ENCODE assay signal across 29 cellular contexts in genomic region chr17:2931901-2932300, GRCh38.
A peak's percentile ranks its signal among the peaks of the same experiment; 100 is the strongest.
DNase-seq lines count a peak whose midpoint lies in the region; ATAC-seq and TF ChIP-seq lines count a peak whose summit lies in the region.
"Had no signal": no experiment of that assay in that cellular context is flagged by ENCODE, and none has a peak within 500 bp of the region (broad histone marks: within the 10 kb centered on the region; RNA-seq: fewer than 3 reads in every experiment).

No MANE protein-coding gene starts in this region.

- TF ChIP-seq POLR2A in lower leg skin (IDR thresholded peaks at IDR 0.05): no peak
- no peak for TF ChIP-seq POLR2A in suprapubic skin (IDR thresholded peaks at IDR 0.05)

- H3K27ac Mint-ChIP-seq in GM23338 (no peak overlapping the region), endothelial cell (ENCODE audit: unreplicated experiment) (peak overlapping the region; percentile 25), neural progenitor cell (peak overlapping the region; percentile 72)
- H3K27ac Mint-ChIP-seq: activated naive CD4-positive, alpha-beta T cell treated with anti-CD3 and anti-CD28 coated beads for 36 hours; activated T-helper 1 cell treated with anti-CD3 and anti-CD28 coated beads, Interleukin-12 subunit alpha, Interleukin-12 subunit beta, Interleukin-2, Interleukin-4 antibody, amounts not matched to agents 30 ng/mL and 10 ng/mL and 1 ng/mL, durations not matched to agents 14 hours and 24 hours and 36 hours had no signal

- 82 to 85% methylated on average over 11 of the region's 11 CpGs for WGBS in lower leg skin, 2 donors
- WGBS in suprapubic skin: 77% methylated on average over 11 of the region's 11 CpGs

- H3K9me3 Mint-ChIP-seq in GM23338 (no peaks in the 10 kb centered on the region), endothelial cell (ENCODE audit: unreplicated experiment) (no peaks in the 10 kb centered on the region), neural progenitor cell (no peaks in the 10 kb centered on the region)
- H3K9me3 Mint-ChIP-seq: activated naive CD4-positive, alpha-beta T cell treated with anti-CD3 and anti-CD28 coated beads for 36 hours; activated T-helper 1 cell treated with anti-CD3 and anti-CD28 coated beads, Interleukin-12 subunit alpha, Interleukin-12 subunit beta, Interleukin-2, Interleukin-4 antibody, amounts not matched to agents 30 ng/mL and 10 ng/mL and 1 ng/mL, durations not matched to agents 14 hours and 24 hours and 36 hours had no signal

- no peak for DNase-seq in GM23338 (ENCODE audit: low spot score)
- DNase-seq in endothelial cell (ENCODE audit: low spot score): no peak
- no peak for DNase-seq in neural progenitor cell (ENCODE audit: low spot score)
- DNase-seq in lower leg skin (ENCODE audit: low spot score in 2 of 2): no peak
- no peak for DNase-seq in suprapubic skin (ENCODE audit: low spot score in 2 of 2)
- DNase-seq: activated CD4-positive, CD25-positive, alpha-beta regulatory T cell; activated naive CD4-positive, alpha-beta T cell treated with anti-CD3 and anti-CD28 coated beads for 36 hours; brain microvascular endothelial cell; DMS79; dorsolateral prefrontal cortex; gastrocnemius medialis; GDM1; GM23248; hippocampal formation; mesenchymal stem cell; NCI-H1048; NCI-H2107; NCI-H446 treated with DMSO at 0.1 percent for 48 hours; NCI-H774; SJCRH30; stimulated activated naive CD4-positive, alpha-beta T cell; T1000; upper lobe of right lung had no signal

- H2AFZ ChIP-seq in GM23338 (no peak overlapping the region), SU-DHL-6 (ENCODE audit: low read depth, low read length, severe bottlenecking) (no peak overlapping the region), neural progenitor cell (replicated peaks) (no peak overlapping the region)
- H2AFZ ChIP-seq: GM23248 had no signal

- H3K27me3 ChIP-seq in GM23338 (ENCODE audit: insufficient read depth): no peaks in the 10 kb centered on the region
- no peaks in the 10 kb centered on the region for H3K27me3 ChIP-seq in SU-DHL-6 (ENCODE audit: low read length)
- no peaks in the 10 kb centered on the region for H3K27me3 ChIP-seq in neural progenitor cell
- H3K27me3 ChIP-seq in suprapubic skin: no peaks in the 10 kb centered on the region
- H3K27me3 ChIP-seq: brain microvascular endothelial cell, dorsolateral prefrontal cortex, gastrocnemius medialis, pancreas, SJCRH30, upper lobe of right lung had no signal

- H3K9me3 ChIP-seq in SU-DHL-6 (ENCODE audit: insufficient read depth, low read length) (no peaks in the 10 kb centered on the region), neural progenitor cell (ENCODE audit: low read depth) (no peaks in the 10 kb centered on the region), suprapubic skin (no peaks in the 10 kb centered on the region)
- H3K9me3 ChIP-seq: gastrocnemius medialis, pancreas, SJCRH30, upper lobe of right lung had no signal

- H3F3A ChIP-seq in GM23338 (replicated peaks; ENCODE audit: low read depth) (peaks cover 6% of the 10 kb centered on the region; the same call in 1 of the 2 replicates), SU-DHL-6 (ENCODE audit: insufficient read depth) (0 out of 2 replicates have a peak, but pooled peaks cover 4% of the 10 kb centered on the region), neural progenitor cell (ENCODE audit: low read depth) (peaks cover 8% of the 10 kb centered on the region)

- no peak for TF ChIP-seq CTCF in GM23338 (conservative IDR thresholded peaks at IDR 0.05; ENCODE audit: low read depth in 2 of 2)
- no peak for TF ChIP-seq CTCF in SU-DHL-6 (IDR thresholded peaks at IDR 0.05; ENCODE audit: insufficient read depth, low read length, poor library complexity, severe bottlenecking)
- TF ChIP-seq CTCF in endothelial cell (IDR thresholded peaks at IDR 0.05; ENCODE audit: unreplicated experiment): no peak
- no peak for TF ChIP-seq CTCF in neural progenitor cell (IDR thresholded peaks at IDR 0.05)
- no peak for TF ChIP-seq CTCF in lower leg skin (IDR thresholded peaks at IDR 0.05)
- TF ChIP-seq CTCF in suprapubic skin (IDR thresholded peaks at IDR 0.05): no peak

- H3K4me1 ChIP-seq in GM23338 (ENCODE audit: insufficient read depth): peaks cover 24% of the 10 kb centered on the region
- peaks cover 18% of the 10 kb centered on the region for H3K4me1 ChIP-seq in neural progenitor cell
- no peaks in the 10 kb centered on the region for H3K4me1 ChIP-seq in suprapubic skin
- H3K4me1 ChIP-seq: gastrocnemius medialis, pancreas, SJCRH30, upper lobe of right lung had no signal

- H3K9ac ChIP-seq in SU-DHL-6 (ENCODE audit: low read length) (peak overlapping the region; percentile 22; the same call in 1 of the 2 replicates), neural progenitor cell (no peak overlapping the region)
- H3K9ac ChIP-seq: GM23248 had no signal

- no peaks in the 10 kb centered on the region for H3K9me2 ChIP-seq in GM23338 (ENCODE audit: insufficient read depth)
- no peaks in the 10 kb centered on the region for H3K9me2 ChIP-seq in SU-DHL-6 (replicated peaks; ENCODE audit: insufficient read depth, low read length)

- H3K4me3 ChIP-seq in GM23338 (no peak overlapping the region), SU-DHL-6 (ENCODE audit: insufficient read depth, low read length, poor library complexity, severe bottlenecking) (no peak overlapping the region), neural progenitor cell (no peak overlapping the region), lower leg skin (ENCODE audit: low read depth, poor library complexity, severe bottlenecking) (no peak overlapping the region), suprapubic skin (no peak overlapping the region)
- H3K4me3 ChIP-seq: dorsolateral prefrontal cortex, gastrocnemius medialis, GM23248, pancreas, SJCRH30, upper lobe of right lung had no signal

- H4K20me1 ChIP-seq in GM23338 (replicated peaks; ENCODE audit: insufficient read depth) (peaks cover 48% of the 10 kb centered on the region; the same call in 1 of the 2 replicates), SU-DHL-6 (ENCODE audit: low read depth, low read length) (no peaks in the 10 kb centered on the region), neural progenitor cell (ENCODE audit: low read depth) (no peaks in the 10 kb centered on the region)

- H3K36me3 ChIP-seq in GM23338 (ENCODE audit: insufficient read depth) (peaks cover 7% of the 10 kb centered on the region; the same call in 1 of the 2 replicates), SU-DHL-6 (ENCODE audit: low read length) (no peaks in the 10 kb centered on the region), neural progenitor cell (no peaks in the 10 kb centered on the region), suprapubic skin (no peaks in the 10 kb centered on the region)
- H3K36me3 ChIP-seq: brain microvascular endothelial cell, gastrocnemius medialis, pancreas, SJCRH30, upper lobe of right lung had no signal

- ATAC-seq in GM23338: no peak; the same call in 2 of the 3 replicates
- no peak for ATAC-seq in HG02642 (IDR thresholded peaks at IDR 0.05; ENCODE audit: poor library complexity, unreplicated experiment)
- no peak for ATAC-seq in HG02973 (IDR thresholded peaks at IDR 0.05; ENCODE audit: unreplicated experiment)
- ATAC-seq: gastrocnemius medialis, upper lobe of right lung had no signal

- H3K79me2 ChIP-seq in GM23338 (replicated peaks; ENCODE audit: insufficient read depth) (peaks cover 40% of the 10 kb centered on the region), SU-DHL-6 (ENCODE audit: insufficient read depth, low read length) (no peaks in the 10 kb centered on the region), neural progenitor cell (ENCODE audit: low read depth) (no peaks in the 10 kb centered on the region)

- intact Hi-C loops in lower leg skin (cut with DNase I; ENCODE audit: low total_unique reads): no loop called here

- H3K4me3 Mint-ChIP-seq in GM23338 (peak overlapping the region; percentile 23), endothelial cell (ENCODE audit: unreplicated experiment) (no peak overlapping the region), neural progenitor cell (no peak overlapping the region)
- H3K4me3 Mint-ChIP-seq: activated naive CD4-positive, alpha-beta T cell treated with anti-CD3 and anti-CD28 coated beads for 36 hours; activated T-helper 1 cell treated with anti-CD3 and anti-CD28 coated beads, Interleukin-12 subunit alpha, Interleukin-12 subunit beta, Interleukin-2, Interleukin-4 antibody, amounts not matched to agents 30 ng/mL and 10 ng/mL and 1 ng/mL, durations not matched to agents 14 hours and 24 hours and 36 hours; CD14-positive monocyte had no signal

- H3K36me3 Mint-ChIP-seq in GM23338 (ENCODE audit: low read depth) (peaks cover 16% of the 10 kb centered on the region), endothelial cell (ENCODE audit: low read depth, unreplicated experiment) (no peaks in the 10 kb centered on the region), neural progenitor cell (no peaks in the 10 kb centered on the region)

- no peak for TF ChIP-seq EP300 in suprapubic skin (IDR thresholded peaks at IDR 0.05)

- H3K27me3 Mint-ChIP-seq in GM23338 (ENCODE audit: insufficient read depth, low read depth, poor library complexity) (peaks cover 28% of the 10 kb centered on the region), endothelial cell (ENCODE audit: unreplicated experiment) (peaks cover 3% of the 10 kb centered on the region), neural progenitor cell (ENCODE audit: insufficient read depth, low read depth) (peaks cover 7% of the 10 kb centered on the region)

- H3K4me1 Mint-ChIP-seq in GM23338: peaks cover 34% of the 10 kb centered on the region
- H3K4me1 Mint-ChIP-seq in endothelial cell (ENCODE audit: unreplicated experiment): peaks cover 16% of the 10 kb centered on the region
- peaks cover 32% of the 10 kb centered on the region for H3K4me1 Mint-ChIP-seq in neural progenitor cell

- H3K4me2 ChIP-seq in GM23338: 0 out of 2 replicates have a peak overlapping the region, but pooled peaks have one; percentile 2
- H3K4me2 ChIP-seq in SU-DHL-6 (ENCODE audit: low read depth, low read length, poor library complexity, severe bottlenecking): peak overlapping the region; percentile 46
- H3K4me2 ChIP-seq in neural progenitor cell: peak overlapping the region; percentile 38

- H3K27ac ChIP-seq in GM23338 (ENCODE audit: low read depth): 0 out of 2 replicates have a peak overlapping the region, but pooled peaks have one; percentile 32
- H3K27ac ChIP-seq in SU-DHL-6 (ENCODE audit: low read depth, low read length): peak overlapping the region; percentile 79
- no peak overlapping the region for H3K27ac ChIP-seq in neural progenitor cell
- no peak overlapping the region for H3K27ac ChIP-seq in suprapubic skin
- H3K27ac ChIP-seq: brain microvascular endothelial cell, dorsolateral prefrontal cortex, gastrocnemius medialis, GM23248, pancreas, SJCRH30, upper lobe of right lung had no signal

TF ChIP-seq in GM23338, 12 proteins besides CTCF, POLR2A, EP300 and RAD21 (continues in another document):
- TF ChIP-seq, protein P1, sequence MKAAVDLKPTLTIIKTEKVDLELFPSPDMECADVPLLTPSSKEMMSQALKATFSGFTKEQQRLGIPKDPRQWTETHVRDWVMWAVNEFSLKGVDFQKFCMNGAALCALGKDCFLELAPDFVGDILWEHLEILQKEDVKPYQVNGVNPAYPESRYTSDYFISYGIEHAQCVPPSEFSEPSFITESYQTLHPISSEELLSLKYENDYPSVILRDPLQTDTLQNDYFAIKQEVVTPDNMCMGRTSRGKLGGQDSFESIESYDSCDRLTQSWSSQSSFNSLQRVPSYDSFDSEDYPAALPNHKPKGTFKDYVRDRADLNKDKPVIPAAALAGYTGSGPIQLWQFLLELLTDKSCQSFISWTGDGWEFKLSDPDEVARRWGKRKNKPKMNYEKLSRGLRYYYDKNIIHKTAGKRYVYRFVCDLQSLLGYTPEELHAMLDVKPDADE (IDR thresholded peaks at IDR 0.05): no peak

Comparison
In these comparisons a context has a peak if more than half of its experiments do, and no peak if none do; other contexts are left out.
1. H3K27ac ChIP-seq: peak in GM23338 (single experiment) and SU-DHL-6 (single experiment); none in neural progenitor cell (single experiment) and suprapubic skin (single experiment).
2. Peak in every context shown above with its lines, with median percentiles within 50 percentile points of each other: H3K4me2 ChIP-seq.